ENCODE assay signal across 26 cellular contexts in the genomic region with DNA sequence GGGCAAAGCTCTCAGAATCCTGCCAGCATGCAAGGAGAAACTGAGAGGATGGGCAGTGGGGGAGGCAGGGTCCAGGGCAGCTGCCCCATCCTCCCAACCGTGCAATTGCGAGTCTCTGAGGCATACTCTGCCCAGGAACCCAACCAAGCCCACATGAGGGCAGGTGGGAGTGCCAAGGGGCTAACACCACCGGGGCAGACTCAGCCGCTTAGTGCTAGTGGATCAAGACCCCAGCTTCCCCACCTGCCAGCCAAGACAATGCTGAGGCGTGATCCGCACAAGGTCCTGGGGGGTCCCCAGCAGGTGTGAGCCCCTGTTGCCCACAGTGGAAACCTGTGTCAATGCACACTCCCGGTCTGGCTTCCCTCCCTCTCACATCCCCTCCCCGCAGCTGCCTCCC.
"Had no signal": no experiment of that assay in that cellular context is flagged by ENCODE, and none has a peak within 500 bp of the region (broad histone marks: within the 10 kb centered on the region; RNA-seq: fewer than 3 reads in every experiment).

No MANE protein-coding gene starts in this region.

- ATAC-seq: effector memory CD8-positive, alpha-beta T cell; left cardiac atrium; left lung; sciatic nerve had no signal

- H3K27me3 ChIP-seq: hepatocyte, thyroid gland, vagina had no signal

- H3K27ac Mint-ChIP-seq: effector memory CD8-positive, alpha-beta T cell; mesothelial cell of epicardium; nephron; neural progenitor cell had no signal

- H3K4me3 ChIP-seq: coronary artery, hepatocyte, left lung, mucosa of descending colon, neural progenitor cell, prostate gland, right atrium auricular region, smooth muscle cell, stomach, thyroid gland, vagina had no signal

- H3K36me3 ChIP-seq: left lung, neural progenitor cell, prostate gland, right atrium auricular region, stomach, thyroid gland, vagina had no signal

- H3K27ac ChIP-seq: coronary artery, hepatocyte, left lung, neural progenitor cell, prostate gland, right atrium auricular region, stomach, thyroid gland, vagina had no signal

- H3K9me3 ChIP-seq: left lung, mucosa of descending colon, prostate gland, right atrium auricular region, stomach, thyroid gland, vagina had no signal

- H3K36me3 Mint-ChIP-seq: mesothelial cell of epicardium, neural progenitor cell had no signal

- H3K4me1 ChIP-seq: prostate gland had no signal

- H3K9me3 Mint-ChIP-seq: effector memory CD8-positive, alpha-beta T cell; mesothelial cell of epicardium; nephron had no signal

- H3K4me2 ChIP-seq: hepatocyte, neural progenitor cell, smooth muscle cell had no signal

- H3K4me3 Mint-ChIP-seq: effector memory CD8-positive, alpha-beta T cell; mesothelial cell of epicardium; nephron; neural progenitor cell had no signal

- H3K4me1 Mint-ChIP-seq: mesothelial cell of epicardium had no signal

- H3K9ac ChIP-seq: neural progenitor cell had no signal

- DNase-seq: dermis blood vessel endothelial cell; effector memory CD8-positive, alpha-beta T cell; erythroblast; left cardiac atrium; mesenchymal stem cell; mucosa of descending colon; nucleus accumbens; stimulated activated CD4-positive, alpha-beta T cell treated with anti-CD3 and anti-CD28 coated beads, Interleukin-12 subunit alpha, Interleukin-12 subunit beta, amount 100 ng/mL, for 4 hours; stimulated activated CD4-positive, alpha-beta T cell treated with anti-CD3 and anti-CD28 coated beads, Interleukin-1b, Interleukin-23, amount 100 ng/mL, for 48 hours; stimulated activated CD4-positive, alpha-beta T cell treated with anti-CD3 and anti-CD28 coated beads, Interleukin-4, amount 100 ng/mL, for 1 hour; stimulated activated CD8-positive, alpha-beta memory T cell treated with anti-CD3 and anti-CD28 coated beads, Interleukin-4, amount 100 ng/mL, for 48 hours; stimulated activated naive CD4-positive, alpha-beta T cell treated with Interleukin-2 at 50 U/mL for 16 hours; stomach; thyroid gland; trophoblast cell had no signal
